In the genomic region with DNA sequence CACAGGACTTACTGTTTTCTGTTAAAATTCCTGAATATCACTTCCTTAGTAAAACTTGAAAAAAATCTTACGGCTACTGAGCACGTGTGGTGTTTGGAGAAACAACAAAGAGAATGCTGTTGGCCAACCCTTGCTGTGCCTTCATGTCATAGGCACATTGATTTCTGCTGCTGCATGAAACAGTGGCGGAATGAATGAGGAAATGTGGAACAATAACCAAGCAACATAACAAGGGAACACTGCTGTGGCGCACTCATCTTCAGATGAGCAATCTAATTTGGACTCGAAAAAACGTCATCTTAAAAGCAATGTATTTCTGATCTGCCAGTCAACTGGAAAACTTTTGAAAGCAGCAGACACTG, we compare ENCODE assay signal across 30 cellular contexts. TPM values are rescaled to one million over a fixed set of nuclear protein-coding genes. Genes with fewer than 3 reads are reported as not detected.
A peak's percentile ranks its signal among the peaks of the same experiment; 100 is the strongest.
DNase-seq lines count a peak whose midpoint lies in the region; ATAC-seq and TF ChIP-seq lines count a peak whose summit lies in the region.
"Had no signal": no experiment of that assay in that cellular context is flagged by ENCODE, and none has a peak within 500 bp of the region (broad histone marks: within the 10 kb centered on the region; RNA-seq: fewer than 3 reads in every experiment).

No MANE protein-coding gene starts in this region.

- peak overlapping the region; percentile 75 for H3K4me2 ChIP-seq in BLaER1
- H3K4me2 ChIP-seq in neural progenitor cell = peak overlapping the region; percentile 15
- H3K4me2 ChIP-seq: A549 had no signal

- H3K9me3 Mint-ChIP-seq in endodermal cell (no peaks in the 10 kb centered on the region), neural progenitor cell (no peaks in the 10 kb centered on the region)
- H3K9me3 Mint-ChIP-seq: activated CD4-positive, alpha-beta memory T cell treated with anti-CD3 and anti-CD28 coated beads for 36 hours; activated naive CD4-positive, alpha-beta T cell treated with anti-CD3 and anti-CD28 coated beads, Interleukin-2, amount 10 ng/mL, durations not matched to agents 7 days and 5 days; immature natural killer cell had no signal

- H3K4me1 Mint-ChIP-seq in endodermal cell (peaks cover 49% of the 10 kb centered on the region), neural progenitor cell (peaks cover 16% of the 10 kb centered on the region)
- H3K4me1 Mint-ChIP-seq: activated naive CD4-positive, alpha-beta T cell treated with anti-CD3 and anti-CD28 coated beads, Interleukin-2, amount 10 ng/mL, durations not matched to agents 7 days and 5 days; immature natural killer cell had no signal

- peak overlapping the region; percentile 6; the same call in 1 of the 2 replicates for H3K4me3 ChIP-seq in BLaER1
- H3K4me3 ChIP-seq in HUES64 (ENCODE audit: low read length) = no peak overlapping the region
- H3K4me3 ChIP-seq in endodermal cell (ENCODE audit: low read length) = peak overlapping the region; percentile 51
- no peak overlapping the region for H3K4me3 ChIP-seq in neural progenitor cell
- H3K4me3 ChIP-seq: A549, adrenal gland, breast epithelium, testis had no signal

- H3K79me2 ChIP-seq in neural progenitor cell (ENCODE audit: low read depth) = no peaks in the 10 kb centered on the region

- DNase-seq in endodermal cell (no peak), neural progenitor cell (ENCODE audit: low spot score) (no peak), OCI-M2 (lab: John Stamatoyannopoulos, UW; ENCODE audit: unreplicated experiment) (no peak), KG1 (lab: John Stamatoyannopoulos, UW) (no peak), cortex of kidney (lab: John Stamatoyannopoulos, UW) (no peak)
- DNase-seq: activated CD4-positive, alpha-beta memory T cell treated with anti-CD3 and anti-CD28 coated beads for 36 hours; activated CD4-positive, CD25-positive, alpha-beta regulatory T cell treated with anti-CD3 and anti-CD28 coated beads, Interleukin-2, amount 50 U/mL, for 72 hours; activated CD8-positive, alpha-beta memory T cell treated with anti-CD3 and anti-CD28 coated beads, Interleukin-2, amount 50 U/mL, for 48 hours; activated naive CD4-positive, alpha-beta T cell treated with anti-CD3 and anti-CD28 coated beads, Interleukin-2, amount 10 ng/mL, durations not matched to agents 7 days and 5 days; adrenal gland; AML-193; hippocampal formation; immature natural killer cell; left colon; NCI-H2029; NCI-H526 treated with DMSO at 0.1 percent for 48 hours; right cardiac atrium; Right ventricle myocardium superior; stimulated activated CD4-positive, alpha-beta T cell treated with anti-CD3 and anti-CD28 coated beads, Interleukin-1b, Interleukin-23, amount 100 ng/mL, for 48 hours; stimulated activated naive CD8-positive, alpha-beta T cell treated with anti-CD3 and anti-CD28 coated beads, Interleukin-15, Interleukin-2, amounts not matched to agents 100 U/mL and 50 U/mL, for 24 hours; T-helper 17 cell; testis had no signal

- H3K27ac Mint-ChIP-seq in endodermal cell (no peak overlapping the region), neural progenitor cell (no peak overlapping the region)
- H3K27ac Mint-ChIP-seq: activated CD4-positive, alpha-beta memory T cell treated with anti-CD3 and anti-CD28 coated beads for 36 hours; activated naive CD4-positive, alpha-beta T cell treated with anti-CD3 and anti-CD28 coated beads, Interleukin-2, amount 10 ng/mL, durations not matched to agents 7 days and 5 days; immature natural killer cell; T-helper 17 cell had no signal

- H3K27me3 Mint-ChIP-seq in endodermal cell (ENCODE audit: insufficient read depth) (peaks cover 4% of the 10 kb centered on the region), neural progenitor cell (ENCODE audit: insufficient read depth, low read depth) (no peaks in the 10 kb centered on the region)

- TF ChIP-seq CTCF in endodermal cell (conservative IDR thresholded peaks at IDR 0.05) (peak; percentile 6), neural progenitor cell (IDR thresholded peaks at IDR 0.05) (no peak)

- 71% methylated on average over 6 of the region's 6 CpGs for WGBS in HUES64
- 63 to 72% methylated on average over 6 of the region's 6 CpGs for WGBS in endodermal cell (ENCODE audit: insufficient coverage in 1 of 2, insufficient read length in 1 of 2), 2 experiments

- H3K27me3 ChIP-seq in BLaER1 = no peaks in the 10 kb centered on the region
- H3K27me3 ChIP-seq in HUES64 (ENCODE audit: insufficient read depth, low read length) = no peaks in the 10 kb centered on the region
- H3K27me3 ChIP-seq in endodermal cell (ENCODE audit: control insufficient read depth, insufficient read depth, low read length, poor library complexity, severe bottlenecking) = peaks cover 30% of the 10 kb centered on the region
- no peaks in the 10 kb centered on the region for H3K27me3 ChIP-seq in neural progenitor cell
- H3K27me3 ChIP-seq: adrenal gland, breast epithelium, testis had no signal

- H3K9ac ChIP-seq in BLaER1 = no peak overlapping the region; the same call in 1 of the 2 replicates
- peak overlapping the region; percentile 25; the same call in 1 of the 2 replicates for H3K9ac ChIP-seq in HUES64 (ENCODE audit: low read depth, low read length)
- H3K9ac ChIP-seq in endodermal cell (ENCODE audit: extremely low read depth, low read length, poor library complexity, severe bottlenecking) = peak overlapping the region; percentile 2
- no peak overlapping the region for H3K9ac ChIP-seq in neural progenitor cell

- no peaks in the 10 kb centered on the region for H3K36me3 Mint-ChIP-seq in endodermal cell (ENCODE audit: low read depth)
- H3K36me3 Mint-ChIP-seq in neural progenitor cell = peaks cover 11% of the 10 kb centered on the region
- H3K36me3 Mint-ChIP-seq: activated CD4-positive, alpha-beta memory T cell treated with anti-CD3 and anti-CD28 coated beads for 36 hours; activated naive CD4-positive, alpha-beta T cell treated with anti-CD3 and anti-CD28 coated beads, Interleukin-2, amount 10 ng/mL, durations not matched to agents 7 days and 5 days; immature natural killer cell had no signal

- H3K27ac ChIP-seq in BLaER1 = peak overlapping the region; percentile 60
- peak overlapping the region; percentile 72 for H3K27ac ChIP-seq in HUES64 (ENCODE audit: low read depth, low read length)
- H3K27ac ChIP-seq in endodermal cell (ENCODE audit: low read depth, low read length) = peak overlapping the region; percentile 90
- peak overlapping the region; percentile 71 for H3K27ac ChIP-seq in neural progenitor cell
- H3K27ac ChIP-seq: A549, adrenal gland, breast epithelium, epithelial cell of prostate, testis had no signal

- H2AFZ ChIP-seq in neural progenitor cell (replicated peaks) = no peak overlapping the region

- H3K36me3 ChIP-seq in BLaER1 (no peaks in the 10 kb centered on the region), HUES64 (ENCODE audit: insufficient read depth, low read length) (peaks cover under 1% of the 10 kb centered on the region; the same call in 1 of the 2 replicates), endodermal cell (ENCODE audit: control insufficient read depth, insufficient read depth, low read length) (no peaks in the 10 kb centered on the region), neural progenitor cell (no peaks in the 10 kb centered on the region)
- H3K36me3 ChIP-seq: adrenal gland, breast epithelium had no signal

- peaks cover 16% of the 10 kb centered on the region for H3F3A ChIP-seq in neural progenitor cell (ENCODE audit: low read depth)

- no peak for ATAC-seq in HG03521 (IDR thresholded peaks at IDR 0.05; ENCODE audit: unreplicated experiment)
- ATAC-seq: A549, left colon, Panc1, right cardiac atrium, T-helper 17 cell had no signal

- H3K4me3 Mint-ChIP-seq in endodermal cell (no peak overlapping the region), neural progenitor cell (no peak overlapping the region)
- H3K4me3 Mint-ChIP-seq: activated CD4-positive, alpha-beta memory T cell treated with anti-CD3 and anti-CD28 coated beads for 36 hours; activated naive CD4-positive, alpha-beta T cell treated with anti-CD3 and anti-CD28 coated beads, Interleukin-2, amount 10 ng/mL, durations not matched to agents 7 days and 5 days; immature natural killer cell; T-helper 17 cell had no signal

- H3K9me3 ChIP-seq in BLaER1 = no peaks in the 10 kb centered on the region
- H3K9me3 ChIP-seq in HUES64 (ENCODE audit: insufficient read depth, low read depth, low read length) = no peaks in the 10 kb centered on the region
- no peaks in the 10 kb centered on the region for H3K9me3 ChIP-seq in endodermal cell (ENCODE audit: control insufficient read depth, low read length)
- H3K9me3 ChIP-seq in neural progenitor cell (ENCODE audit: low read depth) = no peaks in the 10 kb centered on the region
- H3K9me3 ChIP-seq: A549, adrenal gland, breast epithelium, testis had no signal

- H3K4me1 ChIP-seq in BLaER1 (peaks cover 59% of the 10 kb centered on the region), HUES64 (ENCODE audit: insufficient read depth, low read length) (peaks cover 84% of the 10 kb centered on the region), endodermal cell (ENCODE audit: control insufficient read depth, insufficient read depth, low read length) (peaks cover 22% of the 10 kb centered on the region), neural progenitor cell (peaks cover 33% of the 10 kb centered on the region)
- H3K4me1 ChIP-seq: adrenal gland, breast epithelium, testis had no signal

- no peaks in the 10 kb centered on the region for H4K20me1 ChIP-seq in BLaER1
- no peaks in the 10 kb centered on the region for H4K20me1 ChIP-seq in neural progenitor cell (ENCODE audit: low read depth)

RNA-seq across cellular contexts. Expression of a gene that starts 51.5 kb away (rescaled TPM):
- polyA plus RNA-seq in HUES64 (2013, experiment 1 of 2) = 37.7 TPM
- 36.5 TPM for polyA plus RNA-seq in HUES64 (2013, experiment 2 of 2)
- total RNA-seq in endodermal cell (10 to 100 TPM; 38.6 to 51.6 TPM), neural progenitor cell (ENCODE audit: low replicate concordance) (43.0 and 55.9 TPM in 2 replicates)
- polyA plus RNA-seq in endodermal cell (2013, experiment 1 of 2) = 36.1 TPM
- polyA plus RNA-seq in endodermal cell (2013, experiment 2 of 2) = 33.6 TPM
- total RNA-seq: activated CD4-positive, alpha-beta memory T cell treated with anti-CD3 and anti-CD28 coated beads for 36 hours; lung microvascular endothelial cell; T-helper 17 cell had no signal

Comparison
In these comparisons a context has a peak if more than half of its experiments do, and no peak if none do; other contexts are left out.
1. H3K4me3 ChIP-seq: peak in BLaER1 (single experiment) and endodermal cell (single experiment); none in HUES64 (single experiment) and neural progenitor cell (single experiment).
2. H3K9ac ChIP-seq: peak in HUES64 (single experiment) and endodermal cell (single experiment); none in BLaER1 (single experiment) and neural progenitor cell (single experiment).
3. Peak in every context shown above with its lines, with median percentiles within 50 percentile points of each other: H3K27ac ChIP-seq.